In the genomic region with DNA sequence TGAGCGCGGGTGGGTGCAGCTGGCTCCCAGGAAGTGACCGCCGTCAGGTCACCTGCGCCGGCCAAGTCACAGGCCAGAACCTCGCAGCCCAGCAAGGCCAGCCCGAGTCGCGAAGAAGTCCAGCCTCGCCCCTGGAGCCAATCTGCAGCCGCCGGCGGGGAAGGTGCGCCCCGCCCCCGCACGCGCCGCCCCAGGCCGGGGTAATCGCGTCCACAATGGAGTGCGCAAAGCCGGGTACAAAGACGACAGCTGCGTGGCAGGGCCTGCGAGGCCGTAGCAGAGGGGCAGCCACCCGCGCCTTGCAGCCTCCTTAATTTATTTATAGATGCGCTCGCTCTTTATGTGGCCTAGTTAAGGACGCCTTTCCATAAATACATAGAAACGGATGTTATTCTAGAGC, we compare ENCODE assay signal across 14 cellular contexts.
A peak's percentile ranks its signal among the peaks of the same experiment; 100 is the strongest.
DNase-seq lines count a peak whose midpoint lies in the region; ATAC-seq and TF ChIP-seq lines count a peak whose summit lies in the region.
"Had no signal": no experiment of that assay in that cellular context is flagged by ENCODE, and none has a peak within 500 bp of the region (broad histone marks: within the 10 kb centered on the region; RNA-seq: fewer than 3 reads in every experiment).

No MANE protein-coding gene starts in this region.

- no peak overlapping the region for H3K27ac Mint-ChIP-seq in neural progenitor cell
- H3K27ac Mint-ChIP-seq: activated naive CD8-positive, alpha-beta T cell had no signal

- intact Hi-C loops in esophagus muscularis mucosa (cut with DNase I) (loop anchor here (5.0 kb wide), 1 partner anchor 139 kb away; a partner anchor contains a TSS), transverse colon (cut with DNase I; ENCODE audit: low total_unique reads) (no loop called here)

- ATAC-seq in GM21526 (IDR thresholded peaks at IDR 0.05; ENCODE audit: low FRiP score, unreplicated experiment) = no peak

- TF ChIP-seq EP300 in esophagus muscularis mucosa (IDR thresholded peaks at IDR 0.05) = no peak
- no peak for TF ChIP-seq EP300 in transverse colon (IDR thresholded peaks at IDR 0.05; ENCODE audit: low read depth)

- H3K4me3 ChIP-seq in esophagus muscularis mucosa (peak overlapping the region; percentile 11 to 26 (median 18)), neural progenitor cell (no peak overlapping the region), transverse colon (peak overlapping the region in 1 of 4 donors; percentile 32)
- H3K4me3 ChIP-seq: SJSA1, skin epidermis had no signal

- H3K4me1 ChIP-seq in esophagus muscularis mucosa = peaks cover 16 to 44% (median 40%) of the 10 kb centered on the region in 4 donors
- H3K4me1 ChIP-seq in neural progenitor cell = peaks cover 36% of the 10 kb centered on the region
- peaks cover 0 to 24% (median 5%) of the 10 kb centered on the region in 4 donors for H3K4me1 ChIP-seq in transverse colon
- H3K4me1 ChIP-seq: Caco-2, SJSA1 had no signal

- H3K4me2 ChIP-seq in neural progenitor cell = peak overlapping the region; percentile 62

- no peak for TF ChIP-seq CTCF in esophagus muscularis mucosa (IDR thresholded peaks at IDR 0.05)
- TF ChIP-seq CTCF in neural progenitor cell (IDR thresholded peaks at IDR 0.05) = no peak
- TF ChIP-seq CTCF in transverse colon (IDR thresholded peaks at IDR 0.05) = no peak

- H3K79me2 ChIP-seq in neural progenitor cell (ENCODE audit: low read depth) = no peaks in the 10 kb centered on the region

- H3K36me3 Mint-ChIP-seq in neural progenitor cell = no peaks in the 10 kb centered on the region
- H3K36me3 Mint-ChIP-seq: activated naive CD8-positive, alpha-beta T cell had no signal

- peak overlapping the region; percentile 80 to 87 (median 84) for H3K27ac ChIP-seq in esophagus muscularis mucosa (replicated peaks in 1 of 4)
- H3K27ac ChIP-seq in neural progenitor cell = peak overlapping the region; percentile 33
- H3K27ac ChIP-seq in transverse colon = peak overlapping the region; percentile 35 to 80 (median 60)
- H3K27ac ChIP-seq: SJSA1 had no signal

- no peaks in the 10 kb centered on the region for H3K9me3 Mint-ChIP-seq in neural progenitor cell
- H3K9me3 Mint-ChIP-seq: dendritic cell treated with granulocyte-macrophage colony-stimulating factor and Interleukin-4, amounts not matched to agents 40 ng/mL and 50 ng/mL, for 4 days had no signal

- no peaks in the 10 kb centered on the region for H3K36me3 ChIP-seq in esophagus muscularis mucosa
- no peaks in the 10 kb centered on the region for H3K36me3 ChIP-seq in neural progenitor cell
- no peaks in the 10 kb centered on the region for H3K36me3 ChIP-seq in transverse colon
- H3K36me3 ChIP-seq: SJSA1 had no signal

- DNase-seq in NCI-H146 (lab: John Stamatoyannopoulos, UW) (peak; percentile 61), esophagus muscularis mucosa (ENCODE audit: extremely low spot score) (no peak), neural progenitor cell (ENCODE audit: low spot score) (peak; percentile 57), transverse colon (peak; percentile 31), ureter (ENCODE audit: low spot score) (no peak)
- DNase-seq in activated CD4-positive, alpha-beta T cell treated with anti-CD3 and anti-CD28 coated beads, Interleukin-2, amount 50 U/mL, for 1 hour = no peak
- DNase-seq: Caco-2, NCI-H2029, NCI-H774 had no signal

- no peaks in the 10 kb centered on the region for H3K9me3 ChIP-seq in esophagus muscularis mucosa
- no peaks in the 10 kb centered on the region for H3K9me3 ChIP-seq in neural progenitor cell (ENCODE audit: low read depth)
- H3K9me3 ChIP-seq in transverse colon = no peaks in the 10 kb centered on the region
- H3K9me3 ChIP-seq: Caco-2, SJSA1 had no signal

- peaks cover 20% of the 10 kb centered on the region for H3F3A ChIP-seq in neural progenitor cell (ENCODE audit: low read depth)

- H2AFZ ChIP-seq in neural progenitor cell (replicated peaks) = no peak overlapping the region

- H4K20me1 ChIP-seq in neural progenitor cell (ENCODE audit: low read depth) = peaks cover 15% of the 10 kb centered on the region

- peaks cover 4% of the 10 kb centered on the region for H3K27me3 Mint-ChIP-seq in neural progenitor cell (ENCODE audit: insufficient read depth, low read depth)

- no peak overlapping the region for H3K9ac ChIP-seq in neural progenitor cell

- H3K4me3 Mint-ChIP-seq in neural progenitor cell = no peak overlapping the region
- H3K4me3 Mint-ChIP-seq: activated naive CD8-positive, alpha-beta T cell; dendritic cell treated with granulocyte-macrophage colony-stimulating factor and Interleukin-4, amounts not matched to agents 40 ng/mL and 50 ng/mL, for 4 days had no signal

- no peak for TF ChIP-seq POLR2A in esophagus muscularis mucosa (IDR thresholded peaks at IDR 0.05; ENCODE audit: low read depth)
- TF ChIP-seq POLR2A in transverse colon (IDR thresholded peaks at IDR 0.05) = no peak

- in situ Hi-C loops in transverse colon (cut with MboI; ENCODE audit: low pct_ligation_motif_present in 1 of 4, low pct_unique_long_range_greater_than_20kb in 1 of 4, low sequenced_read_pairs in 3 of 4) = no loop called here

- H3K27me3 ChIP-seq in esophagus muscularis mucosa (no peaks in the 10 kb centered on the region), neural progenitor cell (peaks cover 37% of the 10 kb centered on the region), transverse colon (peaks cover 6% of the 10 kb centered on the region)
- H3K27me3 ChIP-seq: SJSA1 had no signal

- peaks cover 32% of the 10 kb centered on the region for H3K4me1 Mint-ChIP-seq in neural progenitor cell

- 66% methylated on average over 16 of the region's 35 CpGs for WGBS in esophagus muscularis mucosa
- WGBS in transverse colon (ENCODE audit: low coverage in 1 of 2), 2 donors = 44 to 51% methylated on average over 2 to 28 of the region's 35 CpGs

Comparison
In these comparisons a context has a peak if more than half of its experiments do, and no peak if none do; other contexts are left out.
1. DNase-seq: peak in NCI-H146 (single experiment), neural progenitor cell (single experiment) and transverse colon (single experiment); none in esophagus muscularis mucosa (single experiment), ureter (single experiment) and activated CD4-positive, alpha-beta T cell treated with anti-CD3 and anti-CD28 coated beads, Interleukin-2, amount 50 U/mL, for 1 hour (single experiment).
2. H3K27ac ChIP-seq: peak in every context shown above with its lines; median percentile 84 in esophagus muscularis mucosa; 60 in transverse colon; 33 in neural progenitor cell.